Comparison of ENCODE assay signal across 26 cellular contexts in genomic region chr1:175702079-175702795, GRCh38. TPM values are rescaled to one million over a fixed set of nuclear protein-coding genes. Genes with fewer than 3 reads are reported as not detected.
"Had no signal": no experiment of that assay in that cellular context is flagged by ENCODE, and none has a peak within 500 bp of the region (broad histone marks: within the 10 kb centered on the region; RNA-seq: fewer than 3 reads in every experiment).

No MANE protein-coding gene starts in this region.

- H3K36me3 Mint-ChIP-seq: activated CD8-positive, alpha-beta memory T cell treated with anti-CD3 and anti-CD28 coated beads, Interleukin-2, amount 10 ng/mL, durations not matched to agents 7 days and 5 days; activated naive CD4-positive, alpha-beta T cell treated with anti-CD3 and anti-CD28 coated beads, Interleukin-2, amount 10 ng/mL, durations not matched to agents 7 days and 5 days; brain; naive thymus-derived CD8-positive, alpha-beta T cell; type B pancreatic cell had no signal

- H3K9me3 ChIP-seq: esophagus muscularis mucosa, gastrocnemius medialis, thoracic aorta, vagina had no signal

- ATAC-seq: activated CD8-positive, alpha-beta memory T cell treated with anti-CD3 and anti-CD28 coated beads, Interleukin-2, amount 10 ng/mL, durations not matched to agents 7 days and 5 days; activated CD8-positive, alpha-beta T cell treated with anti-CD3 and anti-CD28 coated beads for 36 hours; activated naive CD8-positive, alpha-beta T cell treated with anti-CD3 and anti-CD28 coated beads, Interleukin-2, amount 50 U/mL, for 24 hours; effector memory CD8-positive, alpha-beta T cell; gastrocnemius medialis; left lobe of liver; naive thymus-derived CD8-positive, alpha-beta T cell had no signal

- H3K4me3 ChIP-seq: esophagus muscularis mucosa, gastrocnemius medialis, thoracic aorta, vagina had no signal

- H3K27ac Mint-ChIP-seq: activated CD4-positive, alpha-beta T cell treated with anti-CD3 and anti-CD28 coated beads, Interleukin-2, amount 10 ng/mL, durations not matched to agents 7 days and 5 days; activated CD8-positive, alpha-beta memory T cell treated with anti-CD3 and anti-CD28 coated beads, Interleukin-2, amount 10 ng/mL, durations not matched to agents 7 days and 5 days; activated CD8-positive, alpha-beta T cell treated with anti-CD3 and anti-CD28 coated beads for 36 hours; activated naive CD4-positive, alpha-beta T cell treated with anti-CD3 and anti-CD28 coated beads, Interleukin-2, amount 10 ng/mL, durations not matched to agents 7 days and 5 days; activated naive CD8-positive, alpha-beta T cell treated with anti-CD3 and anti-CD28 coated beads, Interleukin-2, amount 50 U/mL, for 24 hours; brain; effector memory CD8-positive, alpha-beta T cell; naive thymus-derived CD8-positive, alpha-beta T cell; T-helper 2 cell treated with Interferon-gamma antibody and Interleukin-4, amounts not matched to agents 5 μg/mL and 100 μg/mL, for 36 hours; type B pancreatic cell had no signal

- DNase-seq: activated CD4-positive, alpha-beta T cell treated with anti-CD3 and anti-CD28 coated beads, Interleukin-2, amount 10 ng/mL, durations not matched to agents 7 days and 5 days; activated CD4-positive, CD25-positive, alpha-beta regulatory T cell treated with anti-CD3 and anti-CD28 coated beads, Interleukin-2, amount 50 U/mL, for 72 hours; activated CD8-positive, alpha-beta memory T cell treated with anti-CD3 and anti-CD28 coated beads, Interleukin-2, amount 10 ng/mL, durations not matched to agents 7 days and 5 days; activated CD8-positive, alpha-beta T cell treated with anti-CD3 and anti-CD28 coated beads for 36 hours; activated effector memory CD4-positive, alpha-beta T cell treated with anti-CD3 and anti-CD28 coated beads, Interleukin-2, amount 50 U/mL, for 16 hours; activated naive CD4-positive, alpha-beta T cell treated with anti-CD3 and anti-CD28 coated beads, Interleukin-2, amount 10 ng/mL, durations not matched to agents 7 days and 5 days; activated naive CD8-positive, alpha-beta T cell treated with anti-CD3 and anti-CD28 coated beads, Interleukin-2, amount 50 U/mL, for 24 hours; activated T-cell treated with anti-CD3 and anti-CD28 coated beads for 4 hours; dermis blood vessel endothelial cell; effector memory CD8-positive, alpha-beta T cell; gastrocnemius medialis; kidney; naive thymus-derived CD8-positive, alpha-beta T cell; retina; stimulated activated CD4-positive, alpha-beta T cell treated with anti-CD3 and anti-CD28 coated beads, Interleukin-4, amount 100 ng/mL, for 24 hours; stimulated activated naive CD4-positive, alpha-beta T cell treated with Interleukin-2 at 50 U/mL for 16 hours had no signal

- H3K27ac ChIP-seq: esophagus muscularis mucosa, gastrocnemius medialis, thoracic aorta, vagina, VCaP had no signal

- H3K36me3 ChIP-seq: esophagus muscularis mucosa, gastrocnemius medialis, thoracic aorta, vagina had no signal

- H3K9me3 Mint-ChIP-seq: activated CD4-positive, alpha-beta T cell treated with anti-CD3 and anti-CD28 coated beads, Interleukin-2, amount 10 ng/mL, durations not matched to agents 7 days and 5 days; activated CD8-positive, alpha-beta T cell treated with anti-CD3 and anti-CD28 coated beads for 36 hours; activated naive CD4-positive, alpha-beta T cell treated with anti-CD3 and anti-CD28 coated beads, Interleukin-2, amount 10 ng/mL, durations not matched to agents 7 days and 5 days; activated naive CD8-positive, alpha-beta T cell treated with anti-CD3 and anti-CD28 coated beads, Interleukin-2, amount 50 U/mL, for 24 hours; brain; effector memory CD8-positive, alpha-beta T cell; naive thymus-derived CD8-positive, alpha-beta T cell; T-helper 2 cell treated with Interferon-gamma antibody and Interleukin-4, amounts not matched to agents 5 μg/mL and 100 μg/mL, for 36 hours; type B pancreatic cell had no signal

- H3K27me3 ChIP-seq: gastrocnemius medialis, vagina had no signal

- H3K4me1 ChIP-seq: esophagus muscularis mucosa, vagina had no signal

RNA-seq across cellular contexts. Expression of gene TNR, which starts 41.2 kb away (rescaled TPM):
- total RNA-seq: activated CD4-positive, alpha-beta T cell treated with anti-CD3 and anti-CD28 coated beads, Interleukin-2, amount 10 ng/mL, durations not matched to agents 7 days and 5 days; activated CD8-positive, alpha-beta memory T cell treated with anti-CD3 and anti-CD28 coated beads, Interleukin-2, amount 10 ng/mL, durations not matched to agents 7 days and 5 days; activated CD8-positive, alpha-beta T cell treated with anti-CD3 and anti-CD28 coated beads for 36 hours; dermis blood vessel endothelial cell; gastrocnemius medialis; left lobe of liver; lung microvascular endothelial cell; naive thymus-derived CD8-positive, alpha-beta T cell; osteoblast had no signal
- polyA plus RNA-seq: naive thymus-derived CD8-positive, alpha-beta T cell had no signal
